ENCODE assay signal across 13 cellular contexts in the genomic region with DNA sequence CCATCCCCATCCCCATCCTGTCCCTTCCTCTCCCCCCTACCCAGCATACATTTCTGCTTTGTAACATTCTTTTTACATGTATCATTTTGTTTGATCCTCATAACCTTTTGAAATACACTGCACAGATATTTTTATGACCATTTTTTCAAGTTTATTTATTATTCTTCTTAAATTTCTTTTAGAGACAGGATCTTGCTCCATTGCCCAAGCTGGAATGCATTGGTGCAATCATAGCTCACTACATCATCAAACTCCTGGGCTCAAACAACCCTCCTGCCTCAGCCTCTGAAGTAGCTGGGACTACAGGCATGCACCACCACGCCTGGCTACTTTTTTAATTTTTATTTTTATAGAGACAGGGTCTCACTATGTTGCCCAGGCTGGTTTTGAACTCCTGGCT.
A peak's percentile ranks its signal among the peaks of the same experiment; 100 is the strongest.
DNase-seq lines count a peak whose midpoint lies in the region; ATAC-seq and TF ChIP-seq lines count a peak whose summit lies in the region.
"Had no signal": no experiment of that assay in that cellular context is flagged by ENCODE, and none has a peak within 500 bp of the region (broad histone marks: within the 10 kb centered on the region; RNA-seq: fewer than 3 reads in every experiment).

No MANE protein-coding gene starts in this region.

- H3K4me1 ChIP-seq in adrenal gland (replicated peaks in 1 of 2) (peaks cover 62 to 74% of the 10 kb centered on the region in 2 donors), rectal smooth muscle tissue (ENCODE audit: control insufficient read depth, insufficient read depth, low read length) (peaks cover 33% of the 10 kb centered on the region)

- H3K27me3 ChIP-seq in adrenal gland (no peaks in the 10 kb centered on the region), rectal smooth muscle tissue (ENCODE audit: control insufficient read depth, insufficient read depth, low read length) (no peaks in the 10 kb centered on the region)

- peak overlapping the region; percentile 16 for H3K4me3 Mint-ChIP-seq in glutamatergic neuron (ENCODE audit: unreplicated experiment)
- H3K4me3 Mint-ChIP-seq: CD4-positive, CD25-positive, alpha-beta regulatory T cell; T-helper 2 cell treated with Interferon-gamma antibody and Interleukin-4, amounts not matched to agents 5 μg/mL and 100 μg/mL, for 36 hours had no signal

- H3K27me3 Mint-ChIP-seq in glutamatergic neuron (ENCODE audit: unreplicated experiment) = no peaks in the 10 kb centered on the region

- ATAC-seq in GM21576 (IDR thresholded peaks at IDR 0.05; ENCODE audit: unreplicated experiment) = no peak
- ATAC-seq: naive thymus-derived CD8-positive, alpha-beta T cell had no signal

- no peaks in the 10 kb centered on the region for H3K9me3 ChIP-seq in adrenal gland (replicated peaks in 1 of 3)

- H3K4me3 ChIP-seq in AG09309 (ENCODE audit: control insufficient read depth, low read depth, low read length) (peak overlapping the region; percentile 0; the same call in 1 of the 2 replicates), adrenal gland (no peak overlapping the region), rectal smooth muscle tissue (ENCODE audit: low read length) (peak overlapping the region; percentile 95)

- no peaks in the 10 kb centered on the region for H3K36me3 Mint-ChIP-seq in glutamatergic neuron (ENCODE audit: unreplicated experiment)
- H3K36me3 Mint-ChIP-seq: CD4-positive, CD25-positive, alpha-beta regulatory T cell; naive thymus-derived CD8-positive, alpha-beta T cell had no signal

- DNase-seq in AG09309 (ENCODE audit: low read depth) = peak; percentile 53
- DNase-seq in adrenal gland = no peak
- DNase-seq in glutamatergic neuron = no peak
- no peak for DNase-seq in GOT3 (lab: John Stamatoyannopoulos, UW)
- no peak for DNase-seq in effector CD8-positive, alpha-beta T cell (lab: John Stamatoyannopoulos, UW)
- no peak for DNase-seq in HuH-7 (ENCODE audit: low spot score)
- DNase-seq: CD4-positive, CD25-positive, alpha-beta regulatory T cell; naive thymus-derived CD8-positive, alpha-beta T cell; NCI-H1436; trophoblast cell had no signal

- TF ChIP-seq CTCF in AG09309 (IDR thresholded peaks at IDR 0.05; ENCODE audit: control insufficient read depth, insufficient read depth, low read depth, low read length, missing control alignments) (no peak), adrenal gland (IDR thresholded peaks at IDR 0.05) (no peak), glutamatergic neuron (IDR thresholded peaks at IDR 0.05; ENCODE audit: partially characterized antibody, unreplicated experiment) (no peak)

- intact Hi-C loops in adrenal gland (cut with DNase I) = no loop called here

- H3K27ac Mint-ChIP-seq in glutamatergic neuron (ENCODE audit: unreplicated experiment) = no peak overlapping the region
- H3K27ac Mint-ChIP-seq: CD4-positive, CD25-positive, alpha-beta regulatory T cell; naive thymus-derived CD8-positive, alpha-beta T cell; T-helper 2 cell treated with Interferon-gamma antibody and Interleukin-4, amounts not matched to agents 5 μg/mL and 100 μg/mL, for 36 hours had no signal

- H3K9ac ChIP-seq in rectal smooth muscle tissue (ENCODE audit: low read length) = peak overlapping the region; percentile 33

- WGBS in adrenal gland, 4 donors = 91 to 97% (median 93%) methylated on average over 1 of the region's 1 CpG

- H3K36me3 ChIP-seq in adrenal gland (replicated peaks in 1 of 2) = no peaks in the 10 kb centered on the region
- no peaks in the 10 kb centered on the region for H3K36me3 ChIP-seq in rectal smooth muscle tissue (ENCODE audit: control insufficient read depth, insufficient read depth, low read length)

- H3K27ac ChIP-seq in adrenal gland (peak overlapping the region; percentile 2 to 92 (median 78)), rectal smooth muscle tissue (ENCODE audit: low read depth, low read length) (peak overlapping the region; percentile 97)

- peaks cover 5% of the 10 kb centered on the region for H3K9me3 Mint-ChIP-seq in glutamatergic neuron (ENCODE audit: unreplicated experiment)
- H3K9me3 Mint-ChIP-seq: CD4-positive, CD25-positive, alpha-beta regulatory T cell; naive thymus-derived CD8-positive, alpha-beta T cell; T-helper 2 cell treated with Interferon-gamma antibody and Interleukin-4, amounts not matched to agents 5 μg/mL and 100 μg/mL, for 36 hours had no signal

- H3K4me1 Mint-ChIP-seq in glutamatergic neuron (ENCODE audit: low read depth, unreplicated experiment) = peaks cover 38% of the 10 kb centered on the region

- TF ChIP-seq POLR2A in adrenal gland (IDR thresholded peaks at IDR 0.05) = no peak

Comparison
In these comparisons a context has a peak if more than half of its experiments do, and no peak if none do; other contexts are left out.
1. H3K4me3 ChIP-seq: peak in AG09309 (single experiment) and rectal smooth muscle tissue (single experiment); none in adrenal gland (0 of 4).